16 cellular contexts compared by ENCODE assay signal in genomic region chr3:37223084-37223975, GRCh38. TPM values are rescaled to one million over a fixed set of nuclear protein-coding genes. Genes with fewer than 3 reads are reported as not detected.
DNase-seq lines count a peak whose midpoint lies in the region; ATAC-seq, FAIRE-seq and TF ChIP-seq lines count a peak whose summit lies in the region.
"Had no signal": no experiment of that assay in that cellular context is flagged by ENCODE, and none has a peak within 500 bp of the region (broad histone marks: within the 10 kb centered on the region; RNA-seq: fewer than 3 reads in every experiment).

No MANE protein-coding gene starts in this region.

- DNase-seq in ELR (ENCODE audit: low read depth): peak; percentile 80
- DNase-seq in LoVo (ENCODE audit: low spot score): peak; percentile 34
- no peak for DNase-seq in astrocyte (ENCODE audit: low read depth)
- DNase-seq in myocyte (ENCODE audit: low read depth): peak; percentile 91
- no peak for DNase-seq in NCI-H2227 treated with DMSO at 0.1 percent for 48 hours (lab: John Stamatoyannopoulos, UW)
- DNase-seq in COLO829 (ENCODE audit: low spot score): no peak
- DNase-seq: activated CD4-positive, alpha-beta T cell treated with anti-CD3 and anti-CD28 coated beads for 4 hours; activated effector memory CD4-positive, alpha-beta T cell treated with anti-CD3 and anti-CD28 coated beads, Interleukin-2, amount 50 U/mL, for 16 hours; effector memory CD4-positive, alpha-beta T cell; left ventricle myocardium superior; NCI-H2081 treated with DMSO at 0.1 percent for 48 hours; T-cell had no signal

- H2AFZ ChIP-seq in astrocyte (ENCODE audit: low read depth, low read length): no peak overlapping the region

- peaks cover 17% of the 10 kb centered on the region for H3K4me1 Mint-ChIP-seq in astrocyte (ENCODE audit: low read depth, unreplicated experiment)
- H3K4me1 Mint-ChIP-seq: IgD-negative memory B cell had no signal

- H3K4me3 ChIP-seq in astrocyte (ENCODE audit: insufficient read depth, low read depth, low read length): no peak overlapping the region
- H3K4me3 ChIP-seq: smooth muscle cell had no signal

- H3K36me3 ChIP-seq in astrocyte (ENCODE audit: insufficient read depth, low read length): no peaks in the 10 kb centered on the region
- H3K36me3 ChIP-seq: neutrophil had no signal

- H3K4me1 ChIP-seq in astrocyte (ENCODE audit: insufficient read depth, low read length): peaks cover 12% of the 10 kb centered on the region

- no peak overlapping the region for H3K9ac ChIP-seq in astrocyte (ENCODE audit: low read length)

- peaks cover 9% of the 10 kb centered on the region for H3K27me3 ChIP-seq in astrocyte (ENCODE audit: insufficient read depth, low read length)
- H3K27me3 ChIP-seq: neutrophil had no signal

- H3K9me3 Mint-ChIP-seq in astrocyte (ENCODE audit: unreplicated experiment): no peaks in the 10 kb centered on the region
- H3K9me3 Mint-ChIP-seq: IgD-negative memory B cell, T-cell had no signal

- no peak for ATAC-seq in GM21528 (IDR thresholded peaks at IDR 0.05; ENCODE audit: low FRiP score, unreplicated experiment)
- ATAC-seq: left ventricle myocardium superior had no signal

- FAIRE-seq in astrocyte (lab: Jason Lieb, UNC): peak; percentile 20

- H3K4me2 ChIP-seq in astrocyte (ENCODE audit: low read length): no peak overlapping the region
- H3K4me2 ChIP-seq: smooth muscle cell had no signal

- H3K27ac Mint-ChIP-seq in astrocyte (ENCODE audit: unreplicated experiment): peak overlapping the region; percentile 81
- H3K27ac Mint-ChIP-seq: IgD-negative memory B cell, T-cell had no signal

- H3K27me3 Mint-ChIP-seq in astrocyte (ENCODE audit: low read depth, unreplicated experiment): no peaks in the 10 kb centered on the region
- H3K27me3 Mint-ChIP-seq: T-cell had no signal

- no peak overlapping the region for H3K4me3 Mint-ChIP-seq in astrocyte (ENCODE audit: unreplicated experiment)
- H3K4me3 Mint-ChIP-seq: IgD-negative memory B cell, T-cell had no signal

- no peaks in the 10 kb centered on the region for H3K36me3 Mint-ChIP-seq in astrocyte (ENCODE audit: low read depth, unreplicated experiment)
- H3K36me3 Mint-ChIP-seq: IgD-negative memory B cell, T-cell had no signal

- H3K27ac ChIP-seq in astrocyte (ENCODE audit: low read depth, low read length): no peak overlapping the region
- H3K27ac ChIP-seq: neutrophil had no signal

- no peaks in the 10 kb centered on the region for H3K79me2 ChIP-seq in astrocyte (ENCODE audit: insufficient read depth, low read length)

- no peaks in the 10 kb centered on the region for H4K20me1 ChIP-seq in astrocyte (ENCODE audit: insufficient read depth, low read length)

- no peak for TF ChIP-seq CTCF in astrocyte (IDR thresholded peaks at IDR 0.05; ENCODE audit: insufficient read depth, low read depth, low read length)

- H3K9me3 ChIP-seq in astrocyte (ENCODE audit: insufficient read depth, low read depth, low read length): no peaks in the 10 kb centered on the region
- H3K9me3 ChIP-seq: neutrophil had no signal

RNA-seq across cellular contexts. Expression of gene GOLGA4, which starts 19.7 kb away (rescaled TPM):
- total RNA-seq in astrocyte (69.0 and 73.1 TPM in 2 replicates), myocyte (212 and 319 TPM in 2 replicates)
- 26.9 TPM for polyA plus RNA-seq in myocyte (2012)

RNA-seq across cellular contexts. Expression of gene LRRFIP2, which starts 48.9 kb away (rescaled TPM):
- total RNA-seq in astrocyte: 62.0 and 62.4 TPM in 2 replicates
- 64.0 and 87.2 TPM in 2 replicates for total RNA-seq in myocyte
- 59.3 TPM for polyA plus RNA-seq in myocyte (2012)

Comparison
In these comparisons a context has a peak if more than half of its experiments do, and no peak if none do; other contexts are left out.
1. DNase-seq: peak in ELR (single experiment), LoVo (single experiment) and myocyte (single experiment); none in astrocyte (single experiment), NCI-H2227 treated with DMSO at 0.1 percent for 48 hours (single experiment) and COLO829 (single experiment).